In genomic region chr5:61366841-61367240, GRCh38 we compare ENCODE assay signal across 25 cellular contexts.
"Had no signal": no experiment of that assay in that cellular context is flagged by ENCODE, and none has a peak within 500 bp of the region (broad histone marks: within the 10 kb centered on the region; RNA-seq: fewer than 3 reads in every experiment).

No MANE protein-coding gene starts in this region.

- FAIRE-seq: bronchial epithelial cell, islet of Langerhans had no signal

- H3K36me3 ChIP-seq: gastroesophageal sphincter, heart left ventricle, ovary, prostate gland, right atrium auricular region, thoracic aorta, upper lobe of left lung had no signal

- H3K9me3 Mint-ChIP-seq: activated CD4-positive, alpha-beta T cell treated with anti-CD3 and anti-CD28 coated beads, Interleukin-2, amount 10 ng/mL, durations not matched to agents 7 days and 5 days; activated CD8-positive, alpha-beta T cell treated with anti-CD3 and anti-CD28 coated beads for 36 hours; activated naive CD4-positive, alpha-beta T cell treated with anti-CD3 and anti-CD28 coated beads, Interleukin-2, amount 10 ng/mL, durations not matched to agents 7 days and 5 days; natural killer cell treated with Interleukin-12 subunit alpha and Interleukin-12 subunit beta and Interleukin-15 and Interleukin-18, amount 100 ng/mL, for 72 hours had no signal

- H3K27ac Mint-ChIP-seq: activated CD4-positive, alpha-beta T cell treated with anti-CD3 and anti-CD28 coated beads, Interleukin-2, amount 10 ng/mL, durations not matched to agents 7 days and 5 days; activated CD8-positive, alpha-beta memory T cell treated with anti-CD3 and anti-CD28 coated beads, Interleukin-2, amount 10 ng/mL, durations not matched to agents 7 days and 5 days; activated CD8-positive, alpha-beta T cell treated with anti-CD3 and anti-CD28 coated beads for 36 hours; activated naive CD4-positive, alpha-beta T cell treated with anti-CD3 and anti-CD28 coated beads, Interleukin-2, amount 10 ng/mL, durations not matched to agents 7 days and 5 days; natural killer cell treated with Interleukin-12 subunit alpha and Interleukin-12 subunit beta and Interleukin-15 and Interleukin-18, amount 100 ng/mL, for 72 hours had no signal

- H3K36me3 Mint-ChIP-seq: activated naive CD4-positive, alpha-beta T cell treated with anti-CD3 and anti-CD28 coated beads, Interleukin-2, amount 10 ng/mL, durations not matched to agents 7 days and 5 days; natural killer cell treated with Interleukin-12 subunit alpha and Interleukin-12 subunit beta and Interleukin-15 and Interleukin-18, amount 100 ng/mL, for 72 hours had no signal

- H3K27me3 Mint-ChIP-seq: activated CD4-positive, alpha-beta T cell treated with anti-CD3 and anti-CD28 coated beads, Interleukin-2, amount 10 ng/mL, durations not matched to agents 7 days and 5 days; activated CD8-positive, alpha-beta memory T cell treated with anti-CD3 and anti-CD28 coated beads, Interleukin-2, amount 10 ng/mL, durations not matched to agents 7 days and 5 days; activated CD8-positive, alpha-beta T cell treated with anti-CD3 and anti-CD28 coated beads for 36 hours; activated naive CD4-positive, alpha-beta T cell treated with anti-CD3 and anti-CD28 coated beads, Interleukin-2, amount 10 ng/mL, durations not matched to agents 7 days and 5 days; natural killer cell treated with Interleukin-12 subunit alpha and Interleukin-12 subunit beta and Interleukin-15 and Interleukin-18, amount 100 ng/mL, for 72 hours had no signal

- H3K4me3 Mint-ChIP-seq: activated CD4-positive, alpha-beta T cell treated with anti-CD3 and anti-CD28 coated beads, Interleukin-2, amount 10 ng/mL, durations not matched to agents 7 days and 5 days; activated CD8-positive, alpha-beta memory T cell treated with anti-CD3 and anti-CD28 coated beads, Interleukin-2, amount 10 ng/mL, durations not matched to agents 7 days and 5 days; activated CD8-positive, alpha-beta T cell treated with anti-CD3 and anti-CD28 coated beads for 36 hours; activated naive CD4-positive, alpha-beta T cell treated with anti-CD3 and anti-CD28 coated beads, Interleukin-2, amount 10 ng/mL, durations not matched to agents 7 days and 5 days; natural killer cell treated with Interleukin-12 subunit alpha and Interleukin-12 subunit beta and Interleukin-15 and Interleukin-18, amount 100 ng/mL, for 72 hours had no signal

- DNase-seq: activated CD4-positive, alpha-beta T cell treated with anti-CD3 and anti-CD28 coated beads, Interleukin-2, amount 10 ng/mL, durations not matched to agents 7 days and 5 days; activated CD4-positive, CD25-positive, alpha-beta regulatory T cell treated with anti-CD3 and anti-CD28 coated beads, Interleukin-2, amount 50 U/mL, for 72 hours; activated CD8-positive, alpha-beta memory T cell treated with anti-CD3 and anti-CD28 coated beads, Interleukin-2, amount 10 ng/mL, durations not matched to agents 7 days and 5 days; activated CD8-positive, alpha-beta T cell treated with anti-CD3 and anti-CD28 coated beads for 36 hours; activated effector memory CD4-positive, alpha-beta T cell treated with anti-CD3 and anti-CD28 coated beads, Interleukin-2, amount 50 U/mL, for 16 hours; activated naive CD4-positive, alpha-beta T cell treated with anti-CD3 and anti-CD28 coated beads, Interleukin-2, amount 10 ng/mL, durations not matched to agents 7 days and 5 days; activated T-cell treated with anti-CD3 and anti-CD28 coated beads for 4 hours; amygdala; cortex of kidney; heart left ventricle; midbrain; ovary; spleen; stimulated activated CD4-positive, alpha-beta T cell treated with anti-CD3 and anti-CD28 coated beads, Interleukin-4, amount 100 ng/mL, for 1 hour; stimulated activated naive CD4-positive, alpha-beta T cell treated with Interleukin-2 at 50 U/mL for 16 hours; upper lobe of left lung had no signal

- H3K4me3 ChIP-seq: gastroesophageal sphincter, heart left ventricle, ovary, prostate gland, right atrium auricular region, spleen, thoracic aorta, upper lobe of left lung had no signal

- H3K27me3 ChIP-seq: gastroesophageal sphincter, heart left ventricle, neutrophil, ovary, right atrium auricular region, spleen, upper lobe of left lung had no signal

- H3K9me3 ChIP-seq: gastroesophageal sphincter, heart left ventricle, neutrophil, ovary, prostate gland, right atrium auricular region, spleen, thoracic aorta, upper lobe of left lung had no signal

- H3K27ac ChIP-seq: epithelial cell of prostate, gastroesophageal sphincter, heart left ventricle, neutrophil, ovary, prostate gland, right atrium auricular region, spleen, thoracic aorta, upper lobe of left lung had no signal

- H3K4me1 Mint-ChIP-seq: activated CD4-positive, alpha-beta T cell treated with anti-CD3 and anti-CD28 coated beads, Interleukin-2, amount 10 ng/mL, durations not matched to agents 7 days and 5 days; activated CD8-positive, alpha-beta memory T cell treated with anti-CD3 and anti-CD28 coated beads, Interleukin-2, amount 10 ng/mL, durations not matched to agents 7 days and 5 days; activated naive CD4-positive, alpha-beta T cell treated with anti-CD3 and anti-CD28 coated beads, Interleukin-2, amount 10 ng/mL, durations not matched to agents 7 days and 5 days had no signal

- ATAC-seq: activated CD8-positive, alpha-beta memory T cell treated with anti-CD3 and anti-CD28 coated beads, Interleukin-2, amount 10 ng/mL, durations not matched to agents 7 days and 5 days; activated CD8-positive, alpha-beta T cell treated with anti-CD3 and anti-CD28 coated beads for 36 hours; gastroesophageal sphincter; heart left ventricle; natural killer cell treated with Interleukin-12 subunit alpha and Interleukin-12 subunit beta and Interleukin-15 and Interleukin-18, amount 100 ng/mL, for 72 hours had no signal

- H3K4me1 ChIP-seq: prostate gland had no signal
